In genomic region chr10:124522903-124523260, GRCh38 we compare ENCODE assay signal across 10 cellular contexts.
DNase-seq lines count a peak whose midpoint lies in the region; ATAC-seq and TF ChIP-seq lines count a peak whose summit lies in the region.
"Had no signal": no experiment of that assay in that cellular context is flagged by ENCODE, and none has a peak within 500 bp of the region (broad histone marks: within the 10 kb centered on the region; RNA-seq: fewer than 3 reads in every experiment).

No MANE protein-coding gene starts in this region.

- peaks cover 10 to 13% (median 11%) of the 10 kb centered on the region in 3 donors for H3K4me1 Mint-ChIP-seq in IgD-negative memory B cell
- H3K4me1 Mint-ChIP-seq in stimulated activated memory B cell treated with anti-CD40 and anti-IgM and Interleukin-4, amounts not matched to agents 10 μg/mL and 1 μg/mL and 100 μg/mL, for 72 hours, result peaks cover 22% of the 10 kb centered on the region
- H3K4me1 Mint-ChIP-seq in MCF 10A (ENCODE audit: insufficient read depth, unreplicated experiment), result peaks cover 13% of the 10 kb centered on the region

- H3K27me3 ChIP-seq in OCI-LY1 (ENCODE audit: insufficient read depth, low read length), result peaks cover 10% of the 10 kb centered on the region; the same call in 1 of the 2 replicates

- intact Hi-C loops in MCF 10A (cut with micrococcal nuclease), result no loop called here

- H3K4me3 Mint-ChIP-seq in IgD-negative memory B cell, result peak overlapping the region; percentile 12 to 86 (median 49)
- peak overlapping the region; percentile 58 for H3K4me3 Mint-ChIP-seq in stimulated activated memory B cell treated with anti-CD40 and anti-IgM and Interleukin-4, amounts not matched to agents 10 μg/mL and 1 μg/mL and 100 μg/mL, for 72 hours
- H3K4me3 Mint-ChIP-seq in MCF 10A (ENCODE audit: unreplicated experiment), result no peak overlapping the region

- H3K9ac ChIP-seq in OCI-LY1 (ENCODE audit: low read length), result no peak overlapping the region

- H3K4me3 ChIP-seq in OCI-LY1 (ENCODE audit: low read depth, low read length, poor library complexity, severe bottlenecking) (peak overlapping the region; percentile 12), fibroblast of villous mesenchyme (ENCODE audit: low read depth, low read length) (no peak overlapping the region)

- peak overlapping the region; percentile 31 for H3K4me2 ChIP-seq in OCI-LY1 (ENCODE audit: low read length)

- H2AFZ ChIP-seq in OCI-LY1 (ENCODE audit: low read length), result no peak overlapping the region

- no peaks in the 10 kb centered on the region for H3K9me3 ChIP-seq in OCI-LY1 (ENCODE audit: low read length)

- no peaks in the 10 kb centered on the region for H3F3A ChIP-seq in OCI-LY1 (ENCODE audit: insufficient read depth, low read length)

- CTCF ChIA-PET in MCF 10A (lab: Yijun Ruan, JAX), result interaction anchor here (1.1 kb wide), 1 partner anchor 218 kb away, joined by 3 read pairs; no protein-coding TSS in a partner anchor

- H3K27ac ChIP-seq in OCI-LY1 (ENCODE audit: low read depth, low read length, poor library complexity, severe bottlenecking), result no peak overlapping the region

- H3K79me2 ChIP-seq in OCI-LY1 (ENCODE audit: insufficient read depth, low read length), result no peaks in the 10 kb centered on the region

- POLR2A ChIA-PET in MCF 10A (lab: Yijun Ruan, JAX), result no interaction called here

- H4K20me1 ChIP-seq in OCI-LY1 (ENCODE audit: insufficient read depth, low read length), result no peaks in the 10 kb centered on the region

- TF ChIP-seq CTCF in OCI-LY1 (IDR thresholded peaks at IDR 0.05; ENCODE audit: low read length), result no peak
- no peak for TF ChIP-seq CTCF in fibroblast of villous mesenchyme (IDR thresholded peaks at IDR 0.05; ENCODE audit: insufficient read depth, low read depth, low read length)
- TF ChIP-seq CTCF in MCF 10A (IDR thresholded peaks at IDR 0.05; ENCODE audit: unreplicated experiment), result no peak

- H3K27me3 Mint-ChIP-seq in IgD-negative memory B cell, result no peaks in the 10 kb centered on the region
- H3K27me3 Mint-ChIP-seq in stimulated activated memory B cell treated with anti-CD40 and anti-IgM and Interleukin-4, amounts not matched to agents 10 μg/mL and 1 μg/mL and 100 μg/mL, for 72 hours, result no peaks in the 10 kb centered on the region
- H3K27me3 Mint-ChIP-seq in MCF 10A (ENCODE audit: insufficient read depth, unreplicated experiment), result no peaks in the 10 kb centered on the region

- no peak for ATAC-seq in stimulated activated memory B cell treated with anti-CD40 and anti-IgM and Interleukin-4, amounts not matched to agents 10 μg/mL and 1 μg/mL and 100 μg/mL, for 72 hours

- H3K4me1 ChIP-seq in OCI-LY1 (ENCODE audit: insufficient read depth, low read length, severe bottlenecking), result peaks cover 11% of the 10 kb centered on the region

- DNase-seq in fibroblast of villous mesenchyme (ENCODE audit: low read depth), result peak; percentile 31
- no peak for DNase-seq in NCI-H1436 (lab: John Stamatoyannopoulos, UW)
- no peak for DNase-seq in NK-92 treated with Interleukin-12 subunit alpha and Interleukin-12 subunit beta, amount 100 ng/mL, for 24 hours (lab: John Stamatoyannopoulos, UW)
- no peak for DNase-seq in MCF 10A (ENCODE audit: unreplicated experiment)
- DNase-seq in mucosa of gallbladder (ENCODE audit: low spot score), result no peak
- DNase-seq: hypothalamus had no signal

- no peaks in the 10 kb centered on the region for H3K36me3 ChIP-seq in OCI-LY1 (ENCODE audit: insufficient read depth, low read length)

- H3K9me2 ChIP-seq in OCI-LY1 (ENCODE audit: low read depth, low read length), result no peaks in the 10 kb centered on the region

- no TSS peak for BruUV-seq in MCF 10A (replicated peaks; lab: Mats Ljungman, UMichigan)

- H3K27ac Mint-ChIP-seq in IgD-negative memory B cell (peak overlapping the region in 2 of 3 donors; percentile 29 to 63), MCF 10A (ENCODE audit: low read depth, unreplicated experiment) (no peak overlapping the region)
- peak overlapping the region; percentile 67 for H3K27ac Mint-ChIP-seq in stimulated activated memory B cell treated with anti-CD40 and anti-IgM and Interleukin-4, amounts not matched to agents 10 μg/mL and 1 μg/mL and 100 μg/mL, for 72 hours
- H3K27ac Mint-ChIP-seq: activated T-helper 2 cell treated with anti-CD3 and anti-CD28 coated beads, Interferon-gamma antibody, Interleukin-2, Interleukin-4, amounts not matched to agents 10 μg/mL and 5 μg/mL and 100 μg/mL, durations not matched to agents 14 hours and 24 hours and 36 hours had no signal

- peaks cover 5% of the 10 kb centered on the region for H3K36me3 Mint-ChIP-seq in IgD-negative memory B cell
- peaks cover 8% of the 10 kb centered on the region for H3K36me3 Mint-ChIP-seq in stimulated activated memory B cell treated with anti-CD40 and anti-IgM and Interleukin-4, amounts not matched to agents 10 μg/mL and 1 μg/mL and 100 μg/mL, for 72 hours
- H3K36me3 Mint-ChIP-seq in MCF 10A (ENCODE audit: insufficient read depth, unreplicated experiment), result no peaks in the 10 kb centered on the region

- no peaks in the 10 kb centered on the region for H3K9me3 Mint-ChIP-seq in IgD-negative memory B cell
- H3K9me3 Mint-ChIP-seq in stimulated activated memory B cell treated with anti-CD40 and anti-IgM and Interleukin-4, amounts not matched to agents 10 μg/mL and 1 μg/mL and 100 μg/mL, for 72 hours, result no peaks in the 10 kb centered on the region
- H3K9me3 Mint-ChIP-seq in MCF 10A (ENCODE audit: unreplicated experiment), result no peaks in the 10 kb centered on the region
- H3K9me3 Mint-ChIP-seq: activated T-helper 2 cell treated with anti-CD3 and anti-CD28 coated beads, Interferon-gamma antibody, Interleukin-2, Interleukin-4, amounts not matched to agents 10 μg/mL and 5 μg/mL and 100 μg/mL, durations not matched to agents 14 hours and 24 hours and 36 hours had no signal
